Comparison of ENCODE assay signal across 12 cellular contexts in genomic region chr14:105165134-105165704, GRCh38. TPM values are rescaled to one million over a fixed set of nuclear protein-coding genes. Genes with fewer than 3 reads are reported as not detected.
DNase-seq lines count a peak whose midpoint lies in the region; ATAC-seq and TF ChIP-seq lines count a peak whose summit lies in the region.
"Had no signal": no experiment of that assay in that cellular context is flagged by ENCODE, and none has a peak within 500 bp of the region (broad histone marks: within the 10 kb centered on the region; RNA-seq: fewer than 3 reads in every experiment).

No MANE protein-coding gene starts in this region.

- intact Hi-C loops in Calu3 (cut with micrococcal nuclease; ENCODE audit: unreplicated experiment) = loop anchor here (5.0 kb wide), 1 partner anchor 73 kb away; no protein-coding TSS in a partner anchor
- intact Hi-C loops in left colon (cut with DNase I, micrococcal nuclease) = no loop called here

- peak; percentile 24 for DNase-seq in Calu3
- peak; percentile 51 for DNase-seq in NCI-H1105 treated with DMSO at 0.1 percent for 48 hours (lab: John Stamatoyannopoulos, UW)
- DNase-seq in RPMI8226 = peak; percentile 87
- peak in 1 of 2 donors; percentile 58 for DNase-seq in left colon
- no peak for DNase-seq in mesothelial cell of epicardium (ENCODE audit: low spot score in 2 of 2, unreplicated experiment in 2 of 2)
- no peak for DNase-seq in anterior cingulate cortex (lab: John Stamatoyannopoulos, UW)
- no peak for DNase-seq in SIG-M5 treated with dmso at 0.1 percent for 504 hours (lab: John Stamatoyannopoulos, UW; ENCODE audit: unreplicated experiment)
- DNase-seq: activated naive CD4-positive, alpha-beta T cell treated with anti-CD3 and anti-CD28 coated beads, Interleukin-2, amount 10 ng/mL, durations not matched to agents 7 days and 5 days; stomach; T1000 had no signal

- CTCF ChIA-PET in Calu3 (lab: Charles Lee) = interaction anchor here (1.5 kb wide), 1 partner anchor 75 kb away, joined by 5 read pairs; no protein-coding TSS in a partner anchor

- H3K27ac Mint-ChIP-seq in Calu3 (ENCODE audit: unreplicated experiment) (no peak overlapping the region), mesothelial cell of epicardium (no peak overlapping the region)
- H3K27ac Mint-ChIP-seq: activated naive CD4-positive, alpha-beta T cell treated with anti-CD3 and anti-CD28 coated beads, Interleukin-2, amount 10 ng/mL, durations not matched to agents 7 days and 5 days had no signal

- no peaks in the 10 kb centered on the region for H3K9me3 Mint-ChIP-seq in Calu3 (ENCODE audit: low read depth, unreplicated experiment)
- H3K9me3 Mint-ChIP-seq in mesothelial cell of epicardium = no peaks in the 10 kb centered on the region
- H3K9me3 Mint-ChIP-seq: activated naive CD4-positive, alpha-beta T cell treated with anti-CD3 and anti-CD28 coated beads, Interleukin-2, amount 10 ng/mL, durations not matched to agents 7 days and 5 days had no signal

- peaks cover 18% of the 10 kb centered on the region for H3K36me3 Mint-ChIP-seq in Calu3 (ENCODE audit: insufficient read depth, unreplicated experiment)
- H3K36me3 Mint-ChIP-seq in mesothelial cell of epicardium = no peaks in the 10 kb centered on the region
- H3K36me3 Mint-ChIP-seq: activated naive CD4-positive, alpha-beta T cell treated with anti-CD3 and anti-CD28 coated beads, Interleukin-2, amount 10 ng/mL, durations not matched to agents 7 days and 5 days had no signal

- BruUV-seq in Calu3 (replicated peaks; lab: Mats Ljungman, UMichigan) = no TSS peak

- ATAC-seq in left colon = peak; percentile 73
- ATAC-seq in HG03135 (IDR thresholded peaks at IDR 0.05; ENCODE audit: unreplicated experiment) = no peak
- ATAC-seq: Panc1 had no signal

- H3K4me1 Mint-ChIP-seq in Calu3 (ENCODE audit: low read depth, unreplicated experiment) (peaks cover 10% of the 10 kb centered on the region), mesothelial cell of epicardium (peaks cover 24% of the 10 kb centered on the region)

- TF ChIP-seq CTCF in Calu3 (IDR thresholded peaks at IDR 0.05; ENCODE audit: unreplicated experiment) (no peak), mesothelial cell of epicardium (IDR thresholded peaks at IDR 0.05; ENCODE audit: unreplicated experiment) (no peak)

- no peak overlapping the region for H3K4me3 Mint-ChIP-seq in Calu3 (ENCODE audit: low read depth, unreplicated experiment)
- no peak overlapping the region for H3K4me3 Mint-ChIP-seq in mesothelial cell of epicardium
- H3K4me3 Mint-ChIP-seq: activated naive CD4-positive, alpha-beta T cell treated with anti-CD3 and anti-CD28 coated beads, Interleukin-2, amount 10 ng/mL, durations not matched to agents 7 days and 5 days had no signal

- H3K27me3 Mint-ChIP-seq in Calu3 (ENCODE audit: unreplicated experiment) (peaks cover 11% of the 10 kb centered on the region), mesothelial cell of epicardium (ENCODE audit: low read depth) (peaks cover 22% of the 10 kb centered on the region)

RNA-seq across cellular contexts. Expression of gene JAG2, which starts 3.4 kb away (rescaled TPM):
- total RNA-seq in Calu3 (2022) (13.8 and 17.6 TPM in 2 replicates), left colon (10 to 100 TPM in 1 of 2 donors, 1 to 10 TPM in 1; 7.6 to 11.9 TPM), mesothelial cell of epicardium (33.7 to 38.9 TPM (median 33.9 TPM) in 3 replicates)

RNA-seq across cellular contexts. Expression of gene NUDT14, which starts 15.9 kb away (rescaled TPM):
- total RNA-seq in Calu3 (2022) = 38.0 TPM in 2 replicates
- total RNA-seq in left colon = 10 to 100 TPM; 45.6 to 56.8 TPM
- total RNA-seq in mesothelial cell of epicardium = 68.4 to 75.0 TPM (median 71.3 TPM) in 3 replicates

Comparison
In these comparisons a context has a peak if more than half of its experiments do, and no peak if none do; other contexts are left out.
1. DNase-seq: peak in Calu3 (single experiment), NCI-H1105 treated with DMSO at 0.1 percent for 48 hours (single experiment) and RPMI8226 (single experiment); none in mesothelial cell of epicardium (0 of 2), anterior cingulate cortex (0 of 58) and SIG-M5 treated with dmso at 0.1 percent for 504 hours (single experiment).